Comparison of ENCODE assay signal across 9 cellular contexts in genomic region chr5:118791986-118792734, GRCh38.
A peak's percentile ranks its signal among the peaks of the same experiment; 100 is the strongest.
DNase-seq lines count a peak whose midpoint lies in the region; ATAC-seq and TF ChIP-seq lines count a peak whose summit lies in the region.
"Had no signal": no experiment of that assay in that cellular context is flagged by ENCODE, and none has a peak within 500 bp of the region (broad histone marks: within the 10 kb centered on the region; RNA-seq: fewer than 3 reads in every experiment).

No MANE protein-coding gene starts in this region.

- no peaks in the 10 kb centered on the region for H3K4me1 Mint-ChIP-seq in activated CD4-positive, alpha-beta memory T cell treated with anti-CD3 and anti-CD28 coated beads, Interleukin-2, amount 10 ng/mL, durations not matched to agents 7 days and 5 days
- peaks cover 9% of the 10 kb centered on the region for H3K4me1 Mint-ChIP-seq in osteocyte (ENCODE audit: unreplicated experiment)
- H3K4me1 Mint-ChIP-seq in activated T-helper 1 cell treated with anti-CD3 and anti-CD28 coated beads, Interleukin-12 subunit alpha, Interleukin-12 subunit beta, Interleukin-2, Interleukin-4 antibody, amounts not matched to agents 30 ng/mL and 10 ng/mL and 1 ng/mL, durations not matched to agents 14 hours and 24 hours and 36 hours (ENCODE audit: low read depth) = no peaks in the 10 kb centered on the region

- H3K36me3 Mint-ChIP-seq in activated CD4-positive, alpha-beta memory T cell treated with anti-CD3 and anti-CD28 coated beads, Interleukin-2, amount 10 ng/mL, durations not matched to agents 7 days and 5 days (ENCODE audit: low read depth) = no peaks in the 10 kb centered on the region
- no peaks in the 10 kb centered on the region for H3K36me3 Mint-ChIP-seq in osteocyte (ENCODE audit: unreplicated experiment)
- no peaks in the 10 kb centered on the region for H3K36me3 Mint-ChIP-seq in activated T-helper 1 cell treated with anti-CD3 and anti-CD28 coated beads, Interleukin-12 subunit alpha, Interleukin-12 subunit beta, Interleukin-2, Interleukin-4 antibody, amounts not matched to agents 30 ng/mL and 10 ng/mL and 1 ng/mL, durations not matched to agents 14 hours and 24 hours and 36 hours (ENCODE audit: low read depth)

- no peaks in the 10 kb centered on the region for H3K9me3 Mint-ChIP-seq in activated CD4-positive, alpha-beta memory T cell treated with anti-CD3 and anti-CD28 coated beads, Interleukin-2, amount 10 ng/mL, durations not matched to agents 7 days and 5 days
- no peaks in the 10 kb centered on the region for H3K9me3 Mint-ChIP-seq in osteocyte (ENCODE audit: unreplicated experiment)
- no peaks in the 10 kb centered on the region for H3K9me3 Mint-ChIP-seq in activated T-helper 1 cell treated with anti-CD3 and anti-CD28 coated beads, Interleukin-12 subunit alpha, Interleukin-12 subunit beta, Interleukin-2, Interleukin-4 antibody, amounts not matched to agents 30 ng/mL and 10 ng/mL and 1 ng/mL, durations not matched to agents 14 hours and 24 hours and 36 hours
- H3K9me3 Mint-ChIP-seq: dendritic cell treated with granulocyte-macrophage colony-stimulating factor and Interleukin-4, amounts not matched to agents 40 ng/mL and 50 ng/mL, for 4 days had no signal

- ATAC-seq in GM19035 (IDR thresholded peaks at IDR 0.05; ENCODE audit: unreplicated experiment) (peak; percentile 97), HG03097 (IDR thresholded peaks at IDR 0.05; ENCODE audit: low FRiP score, unreplicated experiment) (peak; percentile 95)

- POLR2A ChIA-PET in activated CD4-positive, alpha-beta memory T cell treated with anti-CD3 and anti-CD28 coated beads, Interleukin-2, amount 10 ng/mL, durations not matched to agents 7 days and 5 days (lab: Charles Lee) = no interaction called here

- H3K4me3 Mint-ChIP-seq in activated CD4-positive, alpha-beta memory T cell treated with anti-CD3 and anti-CD28 coated beads, Interleukin-2, amount 10 ng/mL, durations not matched to agents 7 days and 5 days = no peak overlapping the region
- peak overlapping the region; percentile 66 for H3K4me3 Mint-ChIP-seq in osteocyte (ENCODE audit: unreplicated experiment)
- no peak overlapping the region for H3K4me3 Mint-ChIP-seq in activated T-helper 1 cell treated with anti-CD3 and anti-CD28 coated beads, Interleukin-12 subunit alpha, Interleukin-12 subunit beta, Interleukin-2, Interleukin-4 antibody, amounts not matched to agents 30 ng/mL and 10 ng/mL and 1 ng/mL, durations not matched to agents 14 hours and 24 hours and 36 hours
- H3K4me3 Mint-ChIP-seq: dendritic cell treated with granulocyte-macrophage colony-stimulating factor and Interleukin-4, amounts not matched to agents 40 ng/mL and 50 ng/mL, for 4 days had no signal

- no peaks in the 10 kb centered on the region for H3K27me3 Mint-ChIP-seq in activated CD4-positive, alpha-beta memory T cell treated with anti-CD3 and anti-CD28 coated beads, Interleukin-2, amount 10 ng/mL, durations not matched to agents 7 days and 5 days
- H3K27me3 Mint-ChIP-seq in osteocyte (ENCODE audit: unreplicated experiment) = peaks cover 3% of the 10 kb centered on the region
- H3K27me3 Mint-ChIP-seq in activated T-helper 1 cell treated with anti-CD3 and anti-CD28 coated beads, Interleukin-12 subunit alpha, Interleukin-12 subunit beta, Interleukin-2, Interleukin-4 antibody, amounts not matched to agents 30 ng/mL and 10 ng/mL and 1 ng/mL, durations not matched to agents 14 hours and 24 hours and 36 hours (ENCODE audit: insufficient read depth) = peaks cover 2% of the 10 kb centered on the region
- H3K27me3 Mint-ChIP-seq: dendritic cell treated with granulocyte-macrophage colony-stimulating factor and Interleukin-4, amounts not matched to agents 40 ng/mL and 50 ng/mL, for 4 days had no signal

- peak; percentile 72 for DNase-seq in DMS114 treated with DMSO at 0.1 percent for 48 hours (lab: John Stamatoyannopoulos, UW; ENCODE audit: unreplicated experiment)
- peak; percentile 24 for DNase-seq in NCI-H2171 (lab: John Stamatoyannopoulos, UW)
- DNase-seq in activated CD4-positive, alpha-beta memory T cell treated with anti-CD3 and anti-CD28 coated beads, Interleukin-2, amount 10 ng/mL, durations not matched to agents 7 days and 5 days = peak; percentile 21
- DNase-seq in globus pallidus (ENCODE audit: low spot score) = peak; percentile 82
- no peak for DNase-seq in osteocyte (ENCODE audit: extremely low spot score, unreplicated experiment)
- DNase-seq in activated T-helper 1 cell treated with anti-CD3 and anti-CD28 coated beads, Interleukin-12 subunit alpha, Interleukin-12 subunit beta, Interleukin-2, Interleukin-4 antibody, amounts not matched to agents 30 ng/mL and 10 ng/mL and 1 ng/mL, durations not matched to agents 14 hours and 24 hours and 36 hours (ENCODE audit: low spot score) = no peak

- H3K27ac Mint-ChIP-seq in activated CD4-positive, alpha-beta memory T cell treated with anti-CD3 and anti-CD28 coated beads, Interleukin-2, amount 10 ng/mL, durations not matched to agents 7 days and 5 days = no peak overlapping the region
- H3K27ac Mint-ChIP-seq in osteocyte (ENCODE audit: unreplicated experiment) = peak overlapping the region; percentile 76
- H3K27ac Mint-ChIP-seq in activated T-helper 1 cell treated with anti-CD3 and anti-CD28 coated beads, Interleukin-12 subunit alpha, Interleukin-12 subunit beta, Interleukin-2, Interleukin-4 antibody, amounts not matched to agents 30 ng/mL and 10 ng/mL and 1 ng/mL, durations not matched to agents 14 hours and 24 hours and 36 hours = no peak overlapping the region
- H3K27ac Mint-ChIP-seq: dendritic cell treated with granulocyte-macrophage colony-stimulating factor and Interleukin-4, amounts not matched to agents 40 ng/mL and 50 ng/mL, for 4 days had no signal

- CTCF ChIA-PET in activated CD4-positive, alpha-beta memory T cell treated with anti-CD3 and anti-CD28 coated beads, Interleukin-2, amount 10 ng/mL, durations not matched to agents 7 days and 5 days (lab: Charles Lee) = interaction anchor here (0.5 to 2.2 kb wide), 5 partner anchors 27 to 1337 kb away, joined by 3 to 11 read pairs (median 3); no protein-coding TSS in a partner anchor

- intact Hi-C loops in activated T-helper 1 cell treated with anti-CD3 and anti-CD28 coated beads, Interleukin-12 subunit alpha, Interleukin-12 subunit beta, Interleukin-2, Interleukin-4 antibody, amounts not matched to agents 30 ng/mL and 10 ng/mL and 1 ng/mL, durations not matched to agents 14 hours and 24 hours and 36 hours (cut with micrococcal nuclease) = loop anchor here (1.0 to 10.0 kb wide), 2 partner anchors 953 to 1338 kb away; no protein-coding TSS in a partner anchor

- peak; percentile 93 for TF ChIP-seq CTCF in osteocyte (IDR thresholded peaks at IDR 0.05)

Comparison
In these comparisons a context has a peak if more than half of its experiments do, and no peak if none do; other contexts are left out.
1. DNase-seq: peak in DMS114 treated with DMSO at 0.1 percent for 48 hours (single experiment), NCI-H2171 (single experiment), activated CD4-positive, alpha-beta memory T cell treated with anti-CD3 and anti-CD28 coated beads, Interleukin-2, amount 10 ng/mL, durations not matched to agents 7 days and 5 days (single experiment) and globus pallidus (single experiment); none in osteocyte (single experiment) and activated T-helper 1 cell treated with anti-CD3 and anti-CD28 coated beads, Interleukin-12 subunit alpha, Interleukin-12 subunit beta, Interleukin-2, Interleukin-4 antibody, amounts not matched to agents 30 ng/mL and 10 ng/mL and 1 ng/mL, durations not matched to agents 14 hours and 24 hours and 36 hours (single experiment).